17 cellular contexts compared by ENCODE assay signal in the genomic region with DNA sequence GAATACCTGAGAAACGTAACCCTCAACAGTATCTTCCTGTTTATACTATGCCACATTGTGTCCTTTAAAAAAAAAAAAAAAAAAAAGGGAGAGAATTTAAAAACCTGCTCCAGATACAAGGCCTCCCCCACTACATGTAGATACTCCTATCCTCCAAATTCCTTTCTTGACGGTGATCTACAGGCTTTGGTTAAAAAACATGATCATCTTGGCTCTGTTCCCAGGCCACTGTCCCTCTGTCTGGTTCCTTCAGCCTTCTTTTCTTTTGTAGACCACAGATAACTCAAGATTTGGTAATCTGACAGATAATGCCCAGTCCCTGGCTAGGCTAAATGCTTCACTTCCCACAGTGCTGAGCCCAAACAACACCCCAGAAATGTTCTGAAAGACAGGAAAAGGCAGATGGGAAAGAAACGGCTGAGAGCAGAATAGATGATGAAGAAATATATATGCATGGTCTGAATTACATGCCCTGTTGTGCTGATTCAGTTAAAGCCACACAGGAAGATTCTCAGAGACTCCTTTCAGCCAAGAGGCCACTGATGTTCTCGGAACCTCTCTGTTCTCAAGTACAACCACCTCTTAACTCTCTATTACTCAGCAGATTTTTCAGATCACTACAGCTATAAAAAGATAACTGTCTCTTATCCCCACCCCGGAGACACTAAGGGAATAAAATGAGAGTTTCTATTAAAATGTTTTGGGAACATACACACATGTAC. TPM values are rescaled to one million over a fixed set of nuclear protein-coding genes. Genes with fewer than 3 reads are reported as not detected.
DNase-seq lines count a peak whose midpoint lies in the region; ATAC-seq and TF ChIP-seq lines count a peak whose summit lies in the region.
"Had no signal": no experiment of that assay in that cellular context is flagged by ENCODE, and none has a peak within 500 bp of the region (broad histone marks: within the 10 kb centered on the region; RNA-seq: fewer than 3 reads in every experiment).

No MANE protein-coding gene starts in this region.

- peaks cover 37% of the 10 kb centered on the region for H3K36me3 Mint-ChIP-seq in activated CD8-positive, alpha-beta T cell treated with anti-CD3 and anti-CD28 coated beads for 36 hours (ENCODE audit: low read depth)
- H3K36me3 Mint-ChIP-seq in activated CD8-positive, alpha-beta T cell treated with anti-CD3 and anti-CD28 coated beads, Interleukin-2, amount 10 ng/mL, durations not matched to agents 7 days and 5 days (ENCODE audit: low read depth) = peaks cover 40% of the 10 kb centered on the region
- peaks cover 54% of the 10 kb centered on the region for H3K36me3 Mint-ChIP-seq in osteocyte (ENCODE audit: unreplicated experiment)

- no peak for TF ChIP-seq CTCF in activated CD8-positive, alpha-beta T cell treated with anti-CD3 and anti-CD28 coated beads for 36 hours (IDR thresholded peaks at IDR 0.05)
- TF ChIP-seq CTCF in choroid plexus epithelial cell (conservative IDR thresholded peaks at IDR 0.05; ENCODE audit: low read depth, low read length) (no peak), osteocyte (IDR thresholded peaks at IDR 0.05) (no peak)

- H3K4me3 Mint-ChIP-seq in activated CD8-positive, alpha-beta T cell treated with anti-CD3 and anti-CD28 coated beads for 36 hours = no peak overlapping the region
- no peak overlapping the region for H3K4me3 Mint-ChIP-seq in activated CD8-positive, alpha-beta T cell treated with anti-CD3 and anti-CD28 coated beads, Interleukin-2, amount 10 ng/mL, durations not matched to agents 7 days and 5 days
- no peak overlapping the region for H3K4me3 Mint-ChIP-seq in osteocyte (ENCODE audit: unreplicated experiment)
- H3K4me3 Mint-ChIP-seq: CD4-positive, alpha-beta memory T cell; effector memory CD8-positive, alpha-beta T cell; neural crest cell had no signal

- peak overlapping the region; percentile 40 for H3K27ac Mint-ChIP-seq in activated CD8-positive, alpha-beta T cell treated with anti-CD3 and anti-CD28 coated beads for 36 hours
- H3K27ac Mint-ChIP-seq in activated CD8-positive, alpha-beta T cell treated with anti-CD3 and anti-CD28 coated beads, Interleukin-2, amount 10 ng/mL, durations not matched to agents 7 days and 5 days = no peak overlapping the region
- H3K27ac Mint-ChIP-seq in osteocyte (ENCODE audit: unreplicated experiment) = peak overlapping the region; percentile 58

- no peaks in the 10 kb centered on the region for H3K27me3 Mint-ChIP-seq in activated CD8-positive, alpha-beta T cell treated with anti-CD3 and anti-CD28 coated beads for 36 hours
- no peaks in the 10 kb centered on the region for H3K27me3 Mint-ChIP-seq in activated CD8-positive, alpha-beta T cell treated with anti-CD3 and anti-CD28 coated beads, Interleukin-2, amount 10 ng/mL, durations not matched to agents 7 days and 5 days (ENCODE audit: low read depth)
- no peaks in the 10 kb centered on the region for H3K27me3 Mint-ChIP-seq in osteocyte (ENCODE audit: unreplicated experiment)
- H3K27me3 Mint-ChIP-seq: CD4-positive, alpha-beta memory T cell; effector memory CD8-positive, alpha-beta T cell had no signal

- ATAC-seq in activated CD8-positive, alpha-beta T cell treated with anti-CD3 and anti-CD28 coated beads for 36 hours = no peak
- no peak for ATAC-seq in activated CD8-positive, alpha-beta T cell treated with anti-CD3 and anti-CD28 coated beads, Interleukin-2, amount 10 ng/mL, durations not matched to agents 7 days and 5 days
- ATAC-seq in SK-N-SH treated with all-trans-retinoic acid at 6 μM for 48 hours = peak; percentile 61
- no peak for ATAC-seq in HG02973 (IDR thresholded peaks at IDR 0.05; ENCODE audit: unreplicated experiment)
- ATAC-seq: A549; effector memory CD8-positive, alpha-beta T cell had no signal

- DNase-seq in activated CD8-positive, alpha-beta T cell treated with anti-CD3 and anti-CD28 coated beads for 36 hours = no peak
- no peak for DNase-seq in activated CD8-positive, alpha-beta T cell treated with anti-CD3 and anti-CD28 coated beads, Interleukin-2, amount 10 ng/mL, durations not matched to agents 7 days and 5 days
- peak; percentile 67 for DNase-seq in choroid plexus epithelial cell (ENCODE audit: low read depth)
- no peak for DNase-seq in osteocyte (ENCODE audit: extremely low spot score, unreplicated experiment)
- DNase-seq in DMS79 (lab: John Stamatoyannopoulos, UW) = no peak
- no peak for DNase-seq in 8988T
- DNase-seq: activated gamma-delta T cell; amniotic stem cell; CD4-positive, alpha-beta memory T cell; effector memory CD8-positive, alpha-beta T cell; NCI-H1436; WERI-Rb-1 had no signal

- H3K9me3 Mint-ChIP-seq in activated CD8-positive, alpha-beta T cell treated with anti-CD3 and anti-CD28 coated beads for 36 hours = no peaks in the 10 kb centered on the region
- no peaks in the 10 kb centered on the region for H3K9me3 Mint-ChIP-seq in activated CD8-positive, alpha-beta T cell treated with anti-CD3 and anti-CD28 coated beads, Interleukin-2, amount 10 ng/mL, durations not matched to agents 7 days and 5 days (ENCODE audit: insufficient read depth)
- H3K9me3 Mint-ChIP-seq in osteocyte (ENCODE audit: unreplicated experiment) = no peaks in the 10 kb centered on the region
- H3K9me3 Mint-ChIP-seq: CD4-positive, alpha-beta memory T cell; effector memory CD8-positive, alpha-beta T cell; neural crest cell had no signal

- CTCF ChIA-PET in activated CD8-positive, alpha-beta T cell treated with anti-CD3 and anti-CD28 coated beads for 36 hours (lab: Charles Lee) = interaction anchor here (3.1 kb wide), 1 partner anchor 51 kb away, joined by 10 read pairs; no protein-coding TSS in a partner anchor
- CTCF ChIA-PET in activated CD8-positive, alpha-beta T cell treated with anti-CD3 and anti-CD28 coated beads, Interleukin-2, amount 10 ng/mL, durations not matched to agents 7 days and 5 days (lab: Charles Lee) = no interaction called here

- H3K4me1 Mint-ChIP-seq in activated CD8-positive, alpha-beta T cell treated with anti-CD3 and anti-CD28 coated beads for 36 hours (ENCODE audit: low read depth) = peaks cover 8% of the 10 kb centered on the region
- peaks cover 46% of the 10 kb centered on the region for H3K4me1 Mint-ChIP-seq in activated CD8-positive, alpha-beta T cell treated with anti-CD3 and anti-CD28 coated beads, Interleukin-2, amount 10 ng/mL, durations not matched to agents 7 days and 5 days (ENCODE audit: low read depth)
- H3K4me1 Mint-ChIP-seq in osteocyte (ENCODE audit: unreplicated experiment) = peaks cover 14% of the 10 kb centered on the region
- H3K4me1 Mint-ChIP-seq: neural crest cell had no signal

- POLR2A ChIA-PET in activated CD8-positive, alpha-beta T cell treated with anti-CD3 and anti-CD28 coated beads for 36 hours (lab: Charles Lee) = no interaction called here
- POLR2A ChIA-PET in activated CD8-positive, alpha-beta T cell treated with anti-CD3 and anti-CD28 coated beads, Interleukin-2, amount 10 ng/mL, durations not matched to agents 7 days and 5 days (lab: Charles Lee) = no interaction called here

- no peak overlapping the region for H3K4me3 ChIP-seq in choroid plexus epithelial cell (ENCODE audit: low read depth, low read length)
- H3K4me3 ChIP-seq: A549, tibial nerve had no signal

- intact Hi-C loops in activated CD8-positive, alpha-beta T cell treated with anti-CD3 and anti-CD28 coated beads for 36 hours (cut with micrococcal nuclease) = no loop called here

TF ChIP-seq in SK-N-SH treated with all-trans-retinoic acid at 6 μM for 48 hours, 23 proteins besides CTCF, POLR2A, EP300 and RAD21 (continues in another document):
- TF ChIP-seq CSDC2 (CRISPR knock-in tag; IDR thresholded peaks at IDR 0.05) (no peak), SNAI2 (CRISPR knock-in tag; IDR thresholded peaks at IDR 0.05) (no peak), RARB (CRISPR knock-in tag; IDR thresholded peaks at IDR 0.05) (no peak), ARNTL (CRISPR knock-in tag; IDR thresholded peaks at IDR 0.05; ENCODE audit: borderline replicate concordance, low read depth) (no peak), OSR1 (CRISPR knock-in tag; IDR thresholded peaks at IDR 0.05) (no peak), ZFP30 (CRISPR knock-in tag; IDR thresholded peaks at IDR 0.05) (no peak), ZC3H10 (CRISPR knock-in tag; IDR thresholded peaks at IDR 0.05) (no peak), TSHZ2 (CRISPR knock-in tag; IDR thresholded peaks at IDR 0.05) (no peak)

RNA-seq across cellular contexts. Expression of gene NPTN, which starts 48.3 kb away (rescaled TPM):
- total RNA-seq in activated CD8-positive, alpha-beta T cell treated with anti-CD3 and anti-CD28 coated beads for 36 hours = 10 to 100 TPM; 27.4 to 33.6 TPM
- 10 to 100 TPM; 31.4 to 33.0 TPM for total RNA-seq in activated CD8-positive, alpha-beta T cell treated with anti-CD3 and anti-CD28 coated beads, Interleukin-2, amount 10 ng/mL, durations not matched to agents 7 days and 5 days
- 192 and 194 TPM in 2 replicates for total RNA-seq in osteocyte
